ENCODE assay signal across 1 cellular context in the genomic region with DNA sequence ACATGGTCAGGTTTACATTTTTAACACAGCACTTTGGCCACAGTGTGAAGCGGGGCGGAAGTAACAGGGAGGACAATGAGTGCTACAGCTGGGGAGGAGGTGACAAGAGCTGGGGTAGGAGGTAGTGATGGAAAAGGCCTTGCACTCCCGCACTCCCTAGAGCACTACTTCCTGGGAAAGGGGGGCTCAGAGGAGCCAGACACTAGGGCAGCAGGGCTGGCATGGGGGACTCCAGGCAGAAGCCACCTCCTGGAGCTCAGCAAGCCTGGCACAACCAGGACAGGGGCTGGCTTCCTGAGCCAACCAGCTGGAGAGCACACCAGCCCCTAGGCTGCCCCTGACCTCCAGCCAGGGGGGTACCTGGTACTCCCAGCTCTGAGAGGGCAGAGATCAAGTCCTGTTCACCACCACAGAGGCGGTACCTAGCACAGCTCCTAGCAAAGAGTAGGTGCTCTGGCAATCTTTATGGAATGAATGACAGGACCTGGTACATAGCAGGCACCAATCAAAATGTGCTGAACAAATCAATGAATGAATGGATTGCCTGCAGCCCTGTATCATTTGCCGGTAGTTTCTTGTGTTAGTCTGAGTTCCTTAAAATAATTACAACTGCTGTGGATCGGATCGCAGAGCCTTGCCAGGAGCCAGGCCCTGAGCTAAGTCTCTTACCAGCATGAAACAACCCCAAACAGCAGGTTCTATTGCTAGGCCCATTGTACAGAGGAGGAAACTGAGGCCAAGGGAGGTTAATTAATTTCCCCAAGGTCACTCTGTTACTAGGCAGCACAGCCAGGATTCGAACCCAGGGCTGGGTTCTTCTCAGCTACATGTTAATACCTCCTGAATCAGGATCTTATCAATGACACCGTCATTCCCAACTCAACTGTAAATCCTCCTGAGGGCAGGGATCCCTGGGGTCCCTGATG.
TF ChIP-seq lines count a peak whose summit lies in the region.

No MANE protein-coding gene starts in this region.

TF ChIP-seq in HepG2, 621 proteins besides CTCF, POLR2A, EP300 and RAD21 (continued from another document):
- no peak for TF ChIP-seq ZNF816 (CRISPR knock-in tag; IDR thresholded peaks at IDR 0.05; ENCODE audit: borderline replicate concordance)
- TF ChIP-seq THAP8 (CRISPR knock-in tag; IDR thresholded peaks at IDR 0.05; ENCODE audit: borderline replicate concordance): no peak
- no peak for TF ChIP-seq ATRX (CRISPR knock-in tag; IDR thresholded peaks at IDR 0.05; ENCODE audit: borderline replicate concordance)
- TF ChIP-seq, protein P1, sequence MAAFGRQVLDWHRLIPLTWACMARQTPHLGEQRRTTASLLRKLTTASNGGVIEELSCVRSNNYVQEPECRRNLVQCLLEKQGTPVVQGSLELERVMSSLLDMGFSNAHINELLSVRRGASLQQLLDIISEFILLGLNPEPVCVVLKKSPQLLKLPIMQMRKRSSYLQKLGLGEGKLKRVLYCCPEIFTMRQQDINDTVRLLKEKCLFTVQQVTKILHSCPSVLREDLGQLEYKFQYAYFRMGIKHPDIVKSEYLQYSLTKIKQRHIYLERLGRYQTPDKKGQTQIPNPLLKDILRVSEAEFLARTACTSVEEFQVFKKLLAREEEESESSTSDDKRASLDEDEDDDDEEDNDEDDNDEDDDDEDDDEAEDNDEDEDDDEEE (CRISPR knock-in tag; IDR thresholded peaks at IDR 0.05): no peak
- TF ChIP-seq ZSCAN30 (CRISPR knock-in tag; IDR thresholded peaks at IDR 0.05): no peak
- TF ChIP-seq, protein P2, sequence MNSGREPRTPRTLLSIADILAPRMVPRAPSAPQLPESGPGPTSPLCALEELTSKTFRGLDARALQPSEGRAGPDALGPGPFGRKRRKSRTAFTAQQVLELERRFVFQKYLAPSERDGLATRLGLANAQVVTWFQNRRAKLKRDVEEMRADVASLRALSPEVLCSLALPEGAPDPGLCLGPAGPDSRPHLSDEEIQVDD (CRISPR knock-in tag; IDR thresholded peaks at IDR 0.05; ENCODE audit: borderline replicate concordance): no peak
- no peak for TF ChIP-seq FOSL2 (CRISPR knock-in tag; IDR thresholded peaks at IDR 0.05)
- TF ChIP-seq ZNF34 (CRISPR knock-in tag; IDR thresholded peaks at IDR 0.05; ENCODE audit: borderline replicate concordance): no peak
- TF ChIP-seq ZFP91 (CRISPR knock-in tag; IDR thresholded peaks at IDR 0.05; ENCODE audit: borderline replicate concordance): peak; percentile 26; the same call in 1 of the 2 replicates
- TF ChIP-seq, protein P3, sequence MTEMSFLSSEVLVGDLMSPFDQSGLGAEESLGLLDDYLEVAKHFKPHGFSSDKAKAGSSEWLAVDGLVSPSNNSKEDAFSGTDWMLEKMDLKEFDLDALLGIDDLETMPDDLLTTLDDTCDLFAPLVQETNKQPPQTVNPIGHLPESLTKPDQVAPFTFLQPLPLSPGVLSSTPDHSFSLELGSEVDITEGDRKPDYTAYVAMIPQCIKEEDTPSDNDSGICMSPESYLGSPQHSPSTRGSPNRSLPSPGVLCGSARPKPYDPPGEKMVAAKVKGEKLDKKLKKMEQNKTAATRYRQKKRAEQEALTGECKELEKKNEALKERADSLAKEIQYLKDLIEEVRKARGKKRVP (CRISPR knock-in tag; IDR thresholded peaks at IDR 0.05): no peak
- no peak for TF ChIP-seq ZNF17 (CRISPR knock-in tag; IDR thresholded peaks at IDR 0.05)
